ENCODE assay signal across 25 cellular contexts in genomic region chr21:39567180-39567972, GRCh38. TPM values are rescaled to one million over a fixed set of nuclear protein-coding genes. Genes with fewer than 3 reads are reported as not detected.
"Had no signal": no experiment of that assay in that cellular context is flagged by ENCODE, and none has a peak within 500 bp of the region (broad histone marks: within the 10 kb centered on the region; RNA-seq: fewer than 3 reads in every experiment).

No MANE protein-coding gene starts in this region.

- H3K4me2 ChIP-seq: hepatocyte had no signal

- H3K4me1 ChIP-seq: foreskin keratinocyte, left lung, lower lobe of right lung had no signal

- H3K27ac ChIP-seq: coronary artery, dorsolateral prefrontal cortex, esophagus muscularis mucosa, foreskin keratinocyte, gastroesophageal sphincter, heart left ventricle, hepatocyte, left lung, lower lobe of right lung had no signal

- FAIRE-seq: colon, endothelial cell of umbilical vein, frontal cortex, kidney had no signal

- ATAC-seq: foreskin keratinocyte; gastroesophageal sphincter; heart left ventricle; left lung; left ventricle myocardium superior; lower lobe of right lung; naive thymus-derived CD4-positive, alpha-beta T cell had no signal

- H3K27me3 ChIP-seq: dorsolateral prefrontal cortex, esophagus muscularis mucosa, foreskin keratinocyte, gastroesophageal sphincter, heart left ventricle, hepatocyte, left lung had no signal

- H3K79me2 ChIP-seq: hepatocyte had no signal

- DNase-seq: dermis blood vessel endothelial cell; dorsolateral prefrontal cortex; effector CD4-positive, alpha-beta T cell; effector memory CD4-positive, alpha-beta T cell; foreskin keratinocyte; heart left ventricle; hypothalamus; immature natural killer cell; islet precursor cell; kidney; kidney glomerular epithelial cell; left lung; left ventricle myocardium superior; lower lobe of right lung; mesenchymal stem cell; naive thymus-derived CD4-positive, alpha-beta T cell had no signal

- H3K9me3 ChIP-seq: esophagus muscularis mucosa, gastroesophageal sphincter, heart left ventricle, left lung, lower lobe of right lung had no signal

- H3K4me3 ChIP-seq: coronary artery, dorsolateral prefrontal cortex, esophagus muscularis mucosa, gastroesophageal sphincter, heart left ventricle, hepatocyte, left lung, lower lobe of right lung had no signal

- H3K36me3 ChIP-seq: esophagus muscularis mucosa, gastroesophageal sphincter, heart left ventricle, left lung, lower lobe of right lung had no signal

- H2AFZ ChIP-seq: hepatocyte had no signal

RNA-seq across cellular contexts. Expression of gene B3GALT5, which starts 45.4 kb away (rescaled TPM):
- total RNA-seq: endothelial cell of umbilical vein; fibroblast of villous mesenchyme; foreskin keratinocyte; lung microvascular endothelial cell; naive thymus-derived CD4-positive, alpha-beta T cell had no signal
- polyA plus RNA-seq: foreskin keratinocyte; immature natural killer cell; naive thymus-derived CD4-positive, alpha-beta T cell had no signal
